Comparison of ENCODE assay signal across 20 cellular contexts in the genomic region with DNA sequence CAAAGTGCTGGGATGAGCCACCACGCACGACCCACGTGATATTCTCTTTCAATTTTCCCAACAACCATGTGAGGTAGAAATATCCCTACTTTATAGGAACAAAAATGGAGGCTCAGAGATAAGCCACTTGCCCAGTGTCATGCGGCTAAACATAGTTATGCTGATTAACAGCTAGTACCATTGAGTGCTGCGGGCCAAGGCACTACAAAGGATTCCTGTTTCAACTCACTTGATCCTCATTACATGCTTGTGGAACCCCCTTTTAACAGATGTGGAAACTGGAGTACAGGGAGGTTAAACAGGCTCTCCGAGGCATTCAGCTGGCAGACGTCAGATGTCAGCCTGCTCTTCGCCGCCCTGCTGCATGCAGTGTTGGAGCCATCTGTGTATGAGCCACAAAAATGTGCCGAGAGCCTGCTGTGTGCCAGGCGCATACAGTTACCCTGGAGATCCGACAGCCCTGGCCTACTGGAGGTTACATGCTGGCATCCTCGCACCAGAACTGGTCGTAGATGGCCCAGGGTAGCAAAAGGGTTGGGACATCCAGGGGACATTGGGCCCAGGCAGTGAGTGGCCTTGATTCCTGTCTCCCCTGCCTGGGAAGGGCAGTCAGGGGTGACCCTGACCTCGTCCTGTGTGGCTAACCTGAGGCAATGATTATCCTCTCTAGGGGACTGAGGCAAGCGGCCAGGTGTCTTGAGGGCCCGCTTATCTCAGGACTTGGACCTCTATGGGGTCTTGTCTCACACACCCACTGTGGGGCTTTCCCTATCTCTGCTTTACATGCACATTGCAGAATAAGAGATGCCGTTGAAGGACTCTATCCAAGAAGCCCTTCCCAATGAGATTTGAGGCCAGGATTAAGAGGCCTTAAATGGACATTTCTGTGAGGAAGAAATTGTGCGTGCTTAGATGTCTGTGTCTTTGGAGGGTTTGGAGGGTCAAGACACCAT. TPM values are rescaled to one million over a fixed set of nuclear protein-coding genes. Genes with fewer than 3 reads are reported as not detected.
DNase-seq lines count a peak whose midpoint lies in the region; TF ChIP-seq lines count a peak whose summit lies in the region.
"Had no signal": no experiment of that assay in that cellular context is flagged by ENCODE, and none has a peak within 500 bp of the region (broad histone marks: within the 10 kb centered on the region; RNA-seq: fewer than 3 reads in every experiment).

No MANE protein-coding gene starts in this region.

- peaks cover 15% of the 10 kb centered on the region for H3K4me1 ChIP-seq in fibroblast of lung (ENCODE audit: control insufficient read depth, extremely low read depth, insufficient read depth, low read length)
- H3K4me1 ChIP-seq in neuronal stem cell (ENCODE audit: control insufficient read depth in 2 of 2, insufficient read depth in 1 of 2, low read depth in 1 of 2, low read length in 2 of 2): peaks cover 0 to 6% of the 10 kb centered on the region in 2 donors

- no peak overlapping the region for H2BK12ac ChIP-seq in neuronal stem cell (ENCODE audit: low read length)

- H3K18ac ChIP-seq in neuronal stem cell (ENCODE audit: low read length): peak overlapping the region; percentile 40

- DNase-seq in DMS 273 treated with DMSO at 0.1 percent for 48 hours (lab: John Stamatoyannopoulos, UW) (peak; percentile 57), NCI-H1694 treated with DMSO at 0.1 percent for 48 hours (lab: John Stamatoyannopoulos, UW) (peak; percentile 88), fibroblast of lung (ENCODE audit: low read depth in 2 of 2) (peak; percentile 29 to 72), neuronal stem cell (ENCODE audit: low spot score) (no peak), NOMO-1 treated with dmso at 0.1 percent for 144 hours (lab: John Stamatoyannopoulos, UW; ENCODE audit: unreplicated experiment) (no peak), inferior parietal cortex (ENCODE audit: extremely low spot score) (no peak), NCI-H2107 (lab: John Stamatoyannopoulos, UW) (no peak), COR-L47 (lab: John Stamatoyannopoulos, UW) (no peak)
- DNase-seq: activated B cell treated with CpG ODN at 0.5 μM for 24 hours; activated CD4-positive, alpha-beta memory T cell treated with anti-CD3 and anti-CD28 coated beads, Interleukin-2, amount 10 ng/mL, durations not matched to agents 7 days and 5 days; activated gamma-delta T cell treated with Interleukin-2 at 50 U/mL for 16 hours; activated T-cell treated with anti-CD3 and anti-CD28 coated beads for 4 hours; DND-41; MM.1S; NCI-H1436 treated with DMSO at 0.1 percent for 48 hours; stomach; T1000 had no signal

- H3K4me2 ChIP-seq in fibroblast of lung (ENCODE audit: extremely low read depth, insufficient read depth, low read length) (no peak overlapping the region), neuronal stem cell (ENCODE audit: insufficient read depth, low read length, poor library complexity, severe bottlenecking) (no peak overlapping the region)

- H3K27ac ChIP-seq in fibroblast of lung (ENCODE audit: insufficient read depth, low read length) (no peak overlapping the region), neuronal stem cell (replicated peaks; ENCODE audit: low read length) (no peak overlapping the region)
- H3K27ac ChIP-seq: stomach, tibial nerve had no signal

- no peak overlapping the region for H3K4ac ChIP-seq in neuronal stem cell (ENCODE audit: low read length)

- H2AFZ ChIP-seq in fibroblast of lung (ENCODE audit: low read length) (no peak overlapping the region), neuronal stem cell (ENCODE audit: low read length) (no peak overlapping the region)

- no peaks in the 10 kb centered on the region for H3K36me3 ChIP-seq in fibroblast of lung (ENCODE audit: control insufficient read depth, insufficient read depth, low read length)
- H3K36me3 ChIP-seq in neuronal stem cell (replicated peaks in 1 of 2; ENCODE audit: control insufficient read depth in 2 of 2, insufficient read depth in 2 of 2, low read length in 2 of 2): no peaks in the 10 kb centered on the region
- H3K36me3 ChIP-seq: stomach, tibial nerve had no signal

- H4K8ac ChIP-seq in neuronal stem cell (ENCODE audit: low read depth, low read length): no peak overlapping the region

- H2BK5ac ChIP-seq in neuronal stem cell (ENCODE audit: low read length): no peak overlapping the region

- H4K20me1 ChIP-seq in fibroblast of lung (ENCODE audit: control insufficient read depth, extremely low read depth, insufficient read depth, low read length): no peaks in the 10 kb centered on the region

- peak overlapping the region; percentile 16 for H4K91ac ChIP-seq in neuronal stem cell (ENCODE audit: low read depth, low read length, poor library complexity)

- H3K9ac ChIP-seq in fibroblast of lung (ENCODE audit: insufficient read depth, low read length) (no peak overlapping the region), neuronal stem cell (ENCODE audit: low read depth, low read length, poor library complexity) (no peak overlapping the region)

- no peaks in the 10 kb centered on the region for H3K79me2 ChIP-seq in fibroblast of lung (ENCODE audit: control insufficient read depth, insufficient read depth, low read length)

- no peaks in the 10 kb centered on the region for H3K79me1 ChIP-seq in neuronal stem cell (ENCODE audit: low read depth, low read length)

- H3K9me3 ChIP-seq in fibroblast of lung (ENCODE audit: control insufficient read depth, insufficient read depth, low read depth, low read length) (no peaks in the 10 kb centered on the region), neuronal stem cell (replicated peaks in 1 of 2; ENCODE audit: control insufficient read depth in 2 of 2, insufficient read depth in 1 of 2, low read depth in 1 of 2, low read length in 2 of 2) (no peaks in the 10 kb centered on the region)
- H3K9me3 ChIP-seq: stomach, tibial nerve had no signal

- no peak overlapping the region for H3K4me3 ChIP-seq in fibroblast of lung (replicated peaks in 1 of 4; ENCODE audit: control extremely low read depth in 1 of 4, insufficient read depth in 1 of 4, low read depth in 3 of 4, low read length in 4 of 4)
- H3K4me3 ChIP-seq in neuronal stem cell (ENCODE audit: low read length in 2 of 2): peak overlapping the region in 1 of 2 donors; percentile 24
- H3K4me3 ChIP-seq: coronary artery, lung, stomach, tibial nerve had no signal

- no peak overlapping the region for H2AK5ac ChIP-seq in neuronal stem cell (ENCODE audit: low read depth, low read length)

- H2BK120ac ChIP-seq in neuronal stem cell (ENCODE audit: low read depth, low read length): no peak overlapping the region

- WGBS in neuronal stem cell (ENCODE audit: extremely low coverage in 2 of 2, insufficient read length in 2 of 2, insufficient replicate concordance in 1 of 2), 2 donors: no CpG with 5 or more reads among the region's 19 CpGs

- H2BK15ac ChIP-seq in neuronal stem cell (ENCODE audit: low read length): no peak overlapping the region

- H3K14ac ChIP-seq in neuronal stem cell (ENCODE audit: low read length): no peak overlapping the region

- no peak for TF ChIP-seq CTCF in fibroblast of lung (conservative IDR thresholded peaks at IDR 0.05 in 1 of 2, IDR thresholded peaks at IDR 0.05 in 1 of 2; ENCODE audit: low read depth in 1 of 2, low read length in 2 of 2)

- H3K23ac ChIP-seq in neuronal stem cell (ENCODE audit: low read depth, low read length, poor library complexity): peak overlapping the region; percentile 14

- no peaks in the 10 kb centered on the region for H3K27me3 ChIP-seq in fibroblast of lung (ENCODE audit: control insufficient read depth, insufficient read depth, low read length)
- H3K27me3 ChIP-seq in neuronal stem cell (ENCODE audit: control insufficient read depth in 3 of 3, insufficient read depth in 3 of 3, low read depth in 1 of 3, low read length in 3 of 3): peaks cover 0 to 7% (median 0%) of the 10 kb centered on the region in 3 experiments
- H3K27me3 ChIP-seq: stomach, tibial nerve had no signal

RNA-seq across cellular contexts. Expression of gene SRGN, which starts 18.5 kb away (rescaled TPM):
- total RNA-seq in fibroblast of lung: 147 and 363 TPM in 2 replicates
- polyA plus RNA-seq in fibroblast of lung: 71.9 and 83.9 TPM in 2 replicates
- polyA plus RNA-seq in fibroblast of lung (2012): 59.1 and 76.2 TPM in 2 replicates
- 9.6 and 21.5 TPM in 2 replicates for polyA minus RNA-seq in fibroblast of lung (ENCODE audit: low replicate concordance)
- not detected for polyA plus RNA-seq in neuronal stem cell (2013, experiment 1 of 2)
- polyA plus RNA-seq in neuronal stem cell (2013, experiment 2 of 2): not detected

RNA-seq across cellular contexts. Expression of gene VPS26A, which starts 54.6 kb away (rescaled TPM):
- 38.0 and 44.1 TPM in 2 replicates for total RNA-seq in fibroblast of lung
- 51.3 and 57.1 TPM in 2 replicates for polyA plus RNA-seq in fibroblast of lung
- polyA plus RNA-seq in fibroblast of lung (2012): 55.2 and 55.9 TPM in 2 replicates
- polyA minus RNA-seq in fibroblast of lung (ENCODE audit: low replicate concordance): 0.90 and 1.9 TPM in 2 replicates
- 44.4 TPM for polyA plus RNA-seq in neuronal stem cell (2013, experiment 1 of 2)
- 45.6 TPM for polyA plus RNA-seq in neuronal stem cell (2013, experiment 2 of 2)

Comparison
In these comparisons a context has a peak if more than half of its experiments do, and no peak if none do; other contexts are left out.
1. DNase-seq: peak in DMS 273 treated with DMSO at 0.1 percent for 48 hours (single experiment), NCI-H1694 treated with DMSO at 0.1 percent for 48 hours (single experiment) and fibroblast of lung (2 of 2); none in neuronal stem cell (single experiment), NOMO-1 treated with dmso at 0.1 percent for 144 hours (single experiment), inferior parietal cortex (single experiment), NCI-H2107 (single experiment) and COR-L47 (single experiment).